Comparison of ENCODE assay signal across 30 cellular contexts in the genomic region with DNA sequence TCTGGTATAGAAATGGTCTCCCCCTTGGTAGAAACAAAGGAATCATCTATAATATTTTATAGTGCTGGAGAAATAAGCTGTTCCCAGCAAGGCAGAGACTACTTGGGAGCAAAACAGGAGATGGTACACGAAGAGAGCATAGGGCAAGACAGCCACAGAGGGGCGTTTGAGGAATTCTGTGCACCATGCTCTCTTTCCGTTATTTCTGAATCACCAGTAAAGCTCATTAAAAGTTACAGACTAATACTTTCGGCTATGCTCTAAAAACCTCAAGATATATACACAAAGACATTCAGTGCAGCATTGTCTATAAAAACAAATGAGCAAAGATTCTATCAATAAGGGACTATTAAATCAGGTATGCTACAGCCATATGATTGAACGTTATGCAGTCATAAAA.
DNase-seq lines count a peak whose midpoint lies in the region; ATAC-seq, FAIRE-seq and TF ChIP-seq lines count a peak whose summit lies in the region.
"Had no signal": no experiment of that assay in that cellular context is flagged by ENCODE, and none has a peak within 500 bp of the region (broad histone marks: within the 10 kb centered on the region; RNA-seq: fewer than 3 reads in every experiment).

No MANE protein-coding gene starts in this region.

- ATAC-seq in gastroesophageal sphincter (no peak), GM19463 (IDR thresholded peaks at IDR 0.05; ENCODE audit: unreplicated experiment) (no peak)
- ATAC-seq: heart left ventricle; lower lobe of right lung; naive thymus-derived CD8-positive, alpha-beta T cell; sciatic nerve had no signal

- no peak for TF ChIP-seq EP300 in gastroesophageal sphincter (IDR thresholded peaks at IDR 0.05)

- H3K36me3 ChIP-seq in astrocyte (ENCODE audit: insufficient read depth, low read length) (no peaks in the 10 kb centered on the region), smooth muscle cell (ENCODE audit: low read depth) (no peaks in the 10 kb centered on the region), gastroesophageal sphincter (no peaks in the 10 kb centered on the region), Peyer's patch (no peaks in the 10 kb centered on the region)
- H3K36me3 ChIP-seq: cardiac muscle cell, heart left ventricle, lower lobe of right lung, stomach, tibial artery, vagina had no signal

- H3K9me3 Mint-ChIP-seq in astrocyte (ENCODE audit: unreplicated experiment), result no peaks in the 10 kb centered on the region
- H3K9me3 Mint-ChIP-seq: activated naive CD8-positive, alpha-beta T cell treated with anti-CD3 and anti-CD28 coated beads for 36 hours; activated T-cell treated with anti-CD3 and anti-CD28 coated beads, Interleukin-2, amount 50 U/mL, for 24 hours; CD4-positive, alpha-beta T cell; naive thymus-derived CD8-positive, alpha-beta T cell had no signal

- no peak overlapping the region for H3K4me3 Mint-ChIP-seq in astrocyte (ENCODE audit: unreplicated experiment)
- H3K4me3 Mint-ChIP-seq: activated naive CD8-positive, alpha-beta T cell treated with anti-CD3 and anti-CD28 coated beads for 36 hours; activated T-cell treated with anti-CD3 and anti-CD28 coated beads, Interleukin-2, amount 50 U/mL, for 24 hours; CD4-positive, alpha-beta T cell; naive thymus-derived CD8-positive, alpha-beta T cell had no signal

- WGBS in smooth muscle cell (ENCODE audit: low lambda C conversion rate), result 52% methylated on average over 5 of the region's 5 CpGs
- 78 to 94% methylated on average over 5 of the region's 5 CpGs for WGBS in gastroesophageal sphincter (ENCODE audit: low coverage in 1 of 2), 2 donors

- no peaks in the 10 kb centered on the region for H3K36me3 Mint-ChIP-seq in astrocyte (ENCODE audit: low read depth, unreplicated experiment)
- H3K36me3 Mint-ChIP-seq: activated naive CD8-positive, alpha-beta T cell treated with anti-CD3 and anti-CD28 coated beads for 36 hours; naive thymus-derived CD8-positive, alpha-beta T cell had no signal

- DNase-seq in AG10803 (ENCODE audit: low read depth) (peak; percentile 15), HFF-Myc (ENCODE audit: extremely low read depth, low read depth) (peak; percentile 45), astrocyte (ENCODE audit: low read depth) (peak; percentile 69), smooth muscle cell (lab: John Stamatoyannopoulos, UW; ENCODE audit: unreplicated experiment) (no peak), Peyer's patch (no peak)
- DNase-seq: activated effector memory CD4-positive, alpha-beta T cell treated with anti-CD3 and anti-CD28 coated beads, Interleukin-2, amount 50 U/mL, for 16 hours; activated naive CD8-positive, alpha-beta T cell treated with anti-CD3 and anti-CD28 coated beads for 36 hours; activated T-cell treated with anti-CD3 and anti-CD28 coated beads, Interleukin-2, amount 50 U/mL, for 24 hours; AML-193; anterior cingulate cortex; CD4-positive, alpha-beta T cell; effector memory CD4-positive, alpha-beta T cell; H7; heart left ventricle; lower lobe of right lung; naive thymus-derived CD8-positive, alpha-beta T cell; NCI-H1048; NCI-H82; stimulated activated CD4-positive, alpha-beta T cell treated with anti-CD3 and anti-CD28 coated beads, Interleukin-4, amount 100 ng/mL, for 1 hour; stomach; tibial artery had no signal

- H3K27ac Mint-ChIP-seq in astrocyte (ENCODE audit: unreplicated experiment), result no peak overlapping the region
- H3K27ac Mint-ChIP-seq: activated naive CD8-positive, alpha-beta T cell treated with anti-CD3 and anti-CD28 coated beads for 36 hours; activated T-cell treated with anti-CD3 and anti-CD28 coated beads, Interleukin-2, amount 50 U/mL, for 24 hours; CD4-positive, alpha-beta T cell; naive thymus-derived CD8-positive, alpha-beta T cell had no signal

- peak overlapping the region; percentile 43 for H3K4me2 ChIP-seq in astrocyte (ENCODE audit: low read length)
- H3K4me2 ChIP-seq in smooth muscle cell, result peak overlapping the region; percentile 42

- H3K4me3 ChIP-seq in AG10803 (ENCODE audit: low read length) (no peak overlapping the region), HFF-Myc (replicated peaks; ENCODE audit: low read depth, low read length) (no peak overlapping the region), astrocyte (ENCODE audit: insufficient read depth, low read depth, low read length) (no peak overlapping the region), smooth muscle cell (no peak overlapping the region), gastroesophageal sphincter (no peak overlapping the region), Peyer's patch (no peak overlapping the region)
- H3K4me3 ChIP-seq: cardiac muscle cell, heart left ventricle, lower lobe of right lung, stomach, tibial artery, vagina had no signal

- H3K4me1 ChIP-seq in astrocyte (ENCODE audit: insufficient read depth, low read length) (peaks cover 16% of the 10 kb centered on the region), smooth muscle cell (ENCODE audit: low read depth) (peaks cover 7% of the 10 kb centered on the region), gastroesophageal sphincter (peaks cover 0 to 11% (median 0%) of the 10 kb centered on the region in 3 donors), Peyer's patch (peaks cover 0 to 5% (median 0%) of the 10 kb centered on the region in 4 donors)
- H3K4me1 ChIP-seq: lower lobe of right lung had no signal

- H3K9ac ChIP-seq in astrocyte (ENCODE audit: low read length) (no peak overlapping the region), smooth muscle cell (ENCODE audit: low read depth) (no peak overlapping the region)

- FAIRE-seq in astrocyte (lab: Jason Lieb, UNC), result peak; percentile 62
- FAIRE-seq: colon, GM12891, keratinocyte, TTC549 had no signal

- H3K27me3 ChIP-seq in astrocyte (ENCODE audit: insufficient read depth, low read length), result no peaks in the 10 kb centered on the region
- no peaks in the 10 kb centered on the region for H3K27me3 ChIP-seq in smooth muscle cell (ENCODE audit: low read depth)
- H3K27me3 ChIP-seq in gastroesophageal sphincter, result no peaks in the 10 kb centered on the region
- no peaks in the 10 kb centered on the region for H3K27me3 ChIP-seq in Peyer's patch
- H3K27me3 ChIP-seq: cardiac muscle cell, heart left ventricle, stomach, tibial artery, vagina had no signal

- H3K27ac ChIP-seq in astrocyte (ENCODE audit: low read depth, low read length), result no peak overlapping the region
- peak overlapping the region; percentile 66 for H3K27ac ChIP-seq in smooth muscle cell (ENCODE audit: low read depth)
- no peak overlapping the region for H3K27ac ChIP-seq in gastroesophageal sphincter
- H3K27ac ChIP-seq in Peyer's patch, result no peak overlapping the region
- H3K27ac ChIP-seq: cardiac muscle cell, lower lobe of right lung, tibial artery, vagina had no signal

- TF ChIP-seq POLR2A in gastroesophageal sphincter (IDR thresholded peaks at IDR 0.05) (no peak), Peyer's patch (IDR thresholded peaks at IDR 0.05) (no peak)

- peaks cover 5% of the 10 kb centered on the region for H3K27me3 Mint-ChIP-seq in astrocyte (ENCODE audit: low read depth, unreplicated experiment)

- H4K20me1 ChIP-seq in astrocyte (ENCODE audit: insufficient read depth, low read length) (no peaks in the 10 kb centered on the region), smooth muscle cell (ENCODE audit: low read depth) (no peaks in the 10 kb centered on the region)

- TF ChIP-seq CTCF in AG10803 (conservative IDR thresholded peaks at IDR 0.05; ENCODE audit: low read length), result peak; percentile 20; the same call in 1 of the 2 replicates
- peak; percentile 29 for TF ChIP-seq CTCF in HFF-Myc (IDR thresholded peaks at IDR 0.05; ENCODE audit: low read depth, low read length, missing control alignments)
- TF ChIP-seq CTCF in astrocyte (IDR thresholded peaks at IDR 0.05; ENCODE audit: insufficient read depth, low read depth, low read length), result no peak
- no peak for TF ChIP-seq CTCF in smooth muscle cell (IDR thresholded peaks at IDR 0.05; ENCODE audit: borderline replicate concordance, insufficient read depth, poor library complexity, severe bottlenecking)
- TF ChIP-seq CTCF in gastroesophageal sphincter (IDR thresholded peaks at IDR 0.05), result no peak
- no peak for TF ChIP-seq CTCF in Peyer's patch (IDR thresholded peaks at IDR 0.05)

- H3K79me2 ChIP-seq in astrocyte (ENCODE audit: insufficient read depth, low read length) (no peaks in the 10 kb centered on the region), smooth muscle cell (ENCODE audit: low read depth) (no peaks in the 10 kb centered on the region)

- H3K4me1 Mint-ChIP-seq in astrocyte (ENCODE audit: low read depth, unreplicated experiment), result peaks cover 8% of the 10 kb centered on the region
- H3K4me1 Mint-ChIP-seq: activated naive CD8-positive, alpha-beta T cell treated with anti-CD3 and anti-CD28 coated beads for 36 hours; naive thymus-derived CD8-positive, alpha-beta T cell had no signal

- H3K9me3 ChIP-seq in astrocyte (ENCODE audit: insufficient read depth, low read depth, low read length) (no peaks in the 10 kb centered on the region), smooth muscle cell (replicated peaks; ENCODE audit: low read depth) (no peaks in the 10 kb centered on the region), gastroesophageal sphincter (no peaks in the 10 kb centered on the region), Peyer's patch (no peaks in the 10 kb centered on the region)
- H3K9me3 ChIP-seq: heart left ventricle, lower lobe of right lung, stomach, tibial artery, vagina had no signal

- H3F3A ChIP-seq in smooth muscle cell (ENCODE audit: low read depth), result no peaks in the 10 kb centered on the region

- H2AFZ ChIP-seq in astrocyte (ENCODE audit: low read depth, low read length) (no peak overlapping the region), smooth muscle cell (ENCODE audit: low read depth) (no peak overlapping the region)

Comparison
In these comparisons a context has a peak if more than half of its experiments do, and no peak if none do; other contexts are left out.
1. DNase-seq: peak in AG10803 (single experiment), HFF-Myc (single experiment) and astrocyte (single experiment); none in smooth muscle cell (single experiment) and Peyer's patch (0 of 3).
2. CTCF ChIP-seq: peak in AG10803 (single experiment) and HFF-Myc (single experiment); none in astrocyte (single experiment), smooth muscle cell (single experiment), gastroesophageal sphincter (0 of 4) and Peyer's patch (0 of 6).